In genomic region chr18:8212893-8213805, GRCh38 we compare ENCODE assay signal across 1 cellular context.
TF ChIP-seq lines count a peak whose summit lies in the region.

No MANE protein-coding gene starts in this region.

TF ChIP-seq in HEK293T, 16 proteins besides CTCF, POLR2A, EP300 and RAD21:
- TF ChIP-seq PKNOX1 (IDR thresholded peaks at IDR 0.05), result peak; percentile 38; the same call in 1 of the 2 replicates
- no peak for TF ChIP-seq NFRKB (IDR thresholded peaks at IDR 0.05)
